Comparison of ENCODE assay signal across 9 cellular contexts in genomic region chr1:228736844-228737415, GRCh38. TPM values are rescaled to one million over a fixed set of nuclear protein-coding genes. Genes with fewer than 3 reads are reported as not detected.
DNase-seq lines count a peak whose midpoint lies in the region; ATAC-seq and TF ChIP-seq lines count a peak whose summit lies in the region.
"Had no signal": no experiment of that assay in that cellular context is flagged by ENCODE, and none has a peak within 500 bp of the region (broad histone marks: within the 10 kb centered on the region; RNA-seq: fewer than 3 reads in every experiment).

No MANE protein-coding gene starts in this region.

- intact Hi-C loops in right lobe of liver (cut with DNase I) (loop anchor here in 1 of 2 donors (10.0 kb wide), 1 partner anchor 488 kb away; no protein-coding TSS in a partner anchor), stomach (cut with DNase I; ENCODE audit: low total_unique reads) (loop anchor here (10.0 kb wide), 1 partner anchor 488 kb away; no protein-coding TSS in a partner anchor)

- H3K9ac ChIP-seq in adipocyte (ENCODE audit: low read length): peak overlapping the region; percentile 85

- TF ChIP-seq EP300 in stomach (IDR thresholded peaks at IDR 0.05): no peak

- peaks cover 16% of the 10 kb centered on the region for H3K4me1 ChIP-seq in HEK293 (ENCODE audit: control insufficient read depth, insufficient read depth, low read length)
- H3K4me1 ChIP-seq in adipocyte (ENCODE audit: control insufficient read depth, insufficient read depth, low read length): peaks cover 37% of the 10 kb centered on the region
- H3K4me1 ChIP-seq in right lobe of liver: peaks cover 0 to 30% (median 13%) of the 10 kb centered on the region in 4 donors
- peaks cover 31 to 61% (median 46%) of the 10 kb centered on the region in 4 donors for H3K4me1 ChIP-seq in stomach

- H3K27ac ChIP-seq in HEK293 (ENCODE audit: extremely low read depth, low read depth, low read length) (peak overlapping the region; percentile 97), right lobe of liver (peak overlapping the region; percentile 98 to 100 (median 99)), stomach (peak overlapping the region; percentile 2 to 98 (median 95))

- H3K9me3 ChIP-seq in HEK293 (ENCODE audit: control insufficient read depth, insufficient read depth, low read depth, low read length): no peaks in the 10 kb centered on the region
- no peaks in the 10 kb centered on the region for H3K9me3 ChIP-seq in adipocyte (ENCODE audit: control insufficient read depth, low read length)
- H3K9me3 ChIP-seq in right lobe of liver: no peaks in the 10 kb centered on the region
- no peaks in the 10 kb centered on the region for H3K9me3 ChIP-seq in stomach

- CTCF ChIA-PET in HEK293 (lab: Yijun Ruan, JAX): interaction anchor here (0.7 to 4.1 kb wide), 11 partner anchors 11 to 822 kb away, joined by 3 to 50 read pairs (median 4); partner anchors contain the start of gene ABCB10

- TF ChIP-seq POLR2A in right lobe of liver (IDR thresholded peaks at IDR 0.05) (no peak), stomach (IDR thresholded peaks at IDR 0.05) (no peak)

- no peak for ATAC-seq in right lobe of liver
- ATAC-seq in HG03139 (IDR thresholded peaks at IDR 0.05; ENCODE audit: unreplicated experiment): no peak
- no peak for ATAC-seq in GM18909 (IDR thresholded peaks at IDR 0.05; ENCODE audit: poor library complexity, unreplicated experiment)

- TF ChIP-seq CTCF in HEK293 (tag by site-specific recombination; IDR thresholded peaks at IDR 0.05): no peak
- no peak for TF ChIP-seq CTCF in right lobe of liver (IDR thresholded peaks at IDR 0.05)
- no peak for TF ChIP-seq CTCF in stomach (IDR thresholded peaks at IDR 0.05)

- H3K4me3 ChIP-seq in HEK293 (ENCODE audit: low read depth, low read length): peak overlapping the region; percentile 84
- peak overlapping the region; percentile 88 for H3K4me3 ChIP-seq in adipocyte (ENCODE audit: low read length)
- peak overlapping the region; percentile 83 to 85 (median 85) for H3K4me3 ChIP-seq in right lobe of liver
- H3K4me3 ChIP-seq in stomach: peak overlapping the region; percentile 73 to 94 (median 74)

- 16% methylated on average over 4 of the region's 4 CpGs for WGBS in right lobe of liver (ENCODE audit: insufficient coverage, low coverage, low lambda C conversion rate, missing lambda C conversion rate)
- 17 to 35% (median 23%) methylated on average over 4 of the region's 4 CpGs for WGBS in stomach, 5 donors

- H3K36me3 ChIP-seq in HEK293 (ENCODE audit: control insufficient read depth in 2 of 2, insufficient read depth in 1 of 2, low read length in 2 of 2) (peaks cover 22 to 38% of the 10 kb centered on the region in 2 experiments), adipocyte (ENCODE audit: control insufficient read depth, insufficient read depth, low read length, severe bottlenecking) (no peaks in the 10 kb centered on the region), right lobe of liver (peaks cover 0 to 15% (median 0%) of the 10 kb centered on the region in 4 donors), stomach (peaks cover 3 to 36% (median 27%) of the 10 kb centered on the region in 4 donors)

- H3K27me3 ChIP-seq in adipocyte (replicated peaks; ENCODE audit: control insufficient read depth, insufficient read depth, low read length) (peaks cover 9% of the 10 kb centered on the region), right lobe of liver (no peaks in the 10 kb centered on the region), stomach (no peaks in the 10 kb centered on the region)

- POLR2A ChIA-PET in HEK293 (lab: Yijun Ruan, JAX): interaction anchor here (1.7 kb wide), 2 partner anchors 485 to 491 kb away, joined by 5 to 7 read pairs; no protein-coding TSS in a partner anchor

- DNase-seq in adipocyte (ENCODE audit: low read depth) (no peak), right lobe of liver (no peak), stomach (no peak), iPS-NIHi11 (ENCODE audit: low spot score) (no peak), DMS79 treated with DMSO at 0.1 percent for 48 hours (lab: John Stamatoyannopoulos, UW) (no peak)
- DNase-seq: GF-D8 had no signal

TF ChIP-seq in HEK293, 187 proteins besides CTCF, POLR2A, EP300 and RAD21:
- TF ChIP-seq ZNF2 (tag by site-specific recombination; IDR thresholded peaks at IDR 0.05) (no peak), ZBTB48 (tag by site-specific recombination; IDR thresholded peaks at IDR 0.05) (peak; percentile 80), ZNF792 (tag by site-specific recombination; IDR thresholded peaks at IDR 0.05) (no peak), ZNF670 (tag by site-specific recombination; IDR thresholded peaks at IDR 0.05; ENCODE audit: low read depth) (no peak), ZNF292 (tag by site-specific recombination; IDR thresholded peaks at IDR 0.05; ENCODE audit: borderline replicate concordance, low read depth) (no peak), TRIM28 (IDR thresholded peaks at IDR 0.05; ENCODE audit: borderline replicate concordance, low read length) (no peak), ZNF596 (tag by site-specific recombination; IDR thresholded peaks at IDR 0.05) (no peak), FEZF1 (tag by site-specific recombination; IDR thresholded peaks at IDR 0.05) (peak; percentile 38; the same call in 1 of the 2 replicates), ZBTB49 (tag by site-specific recombination; IDR thresholded peaks at IDR 0.05; ENCODE audit: low read depth) (no peak), ZFP69B (tag by site-specific recombination; IDR thresholded peaks at IDR 0.05) (peak; percentile 78), ZNF10 (tag by site-specific recombination; IDR thresholded peaks at IDR 0.05) (no peak), ZNF600 (tag by site-specific recombination; IDR thresholded peaks at IDR 0.05) (no peak), ZNF132 (tag by site-specific recombination; IDR thresholded peaks at IDR 0.05; ENCODE audit: borderline replicate concordance) (no peak)
- TF ChIP-seq, protein P1, sequence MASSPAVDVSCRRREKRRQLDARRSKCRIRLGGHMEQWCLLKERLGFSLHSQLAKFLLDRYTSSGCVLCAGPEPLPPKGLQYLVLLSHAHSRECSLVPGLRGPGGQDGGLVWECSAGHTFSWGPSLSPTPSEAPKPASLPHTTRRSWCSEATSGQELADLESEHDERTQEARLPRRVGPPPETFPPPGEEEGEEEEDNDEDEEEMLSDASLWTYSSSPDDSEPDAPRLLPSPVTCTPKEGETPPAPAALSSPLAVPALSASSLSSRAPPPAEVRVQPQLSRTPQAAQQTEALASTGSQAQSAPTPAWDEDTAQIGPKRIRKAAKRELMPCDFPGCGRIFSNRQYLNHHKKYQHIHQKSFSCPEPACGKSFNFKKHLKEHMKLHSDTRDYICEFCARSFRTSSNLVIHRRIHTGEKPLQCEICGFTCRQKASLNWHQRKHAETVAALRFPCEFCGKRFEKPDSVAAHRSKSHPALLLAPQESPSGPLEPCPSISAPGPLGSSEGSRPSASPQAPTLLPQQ (tag by site-specific recombination; IDR thresholded peaks at IDR 0.05): peak; percentile 91
- TF ChIP-seq, protein P2, sequence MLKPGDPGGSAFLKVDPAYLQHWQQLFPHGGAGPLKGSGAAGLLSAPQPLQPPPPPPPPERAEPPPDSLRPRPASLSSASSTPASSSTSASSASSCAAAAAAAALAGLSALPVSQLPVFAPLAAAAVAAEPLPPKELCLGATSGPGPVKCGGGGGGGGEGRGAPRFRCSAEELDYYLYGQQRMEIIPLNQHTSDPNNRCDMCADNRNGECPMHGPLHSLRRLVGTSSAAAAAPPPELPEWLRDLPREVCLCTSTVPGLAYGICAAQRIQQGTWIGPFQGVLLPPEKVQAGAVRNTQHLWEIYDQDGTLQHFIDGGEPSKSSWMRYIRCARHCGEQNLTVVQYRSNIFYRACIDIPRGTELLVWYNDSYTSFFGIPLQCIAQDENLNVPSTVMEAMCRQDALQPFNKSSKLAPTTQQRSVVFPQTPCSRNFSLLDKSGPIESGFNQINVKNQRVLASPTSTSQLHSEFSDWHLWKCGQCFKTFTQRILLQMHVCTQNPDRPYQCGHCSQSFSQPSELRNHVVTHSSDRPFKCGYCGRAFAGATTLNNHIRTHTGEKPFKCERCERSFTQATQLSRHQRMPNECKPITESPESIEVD (tag by site-specific recombination; IDR thresholded peaks at IDR 0.05): 0 out of 2 replicates have a peak, but pooled peaks have one; percentile 13
- TF ChIP-seq, protein P3, sequence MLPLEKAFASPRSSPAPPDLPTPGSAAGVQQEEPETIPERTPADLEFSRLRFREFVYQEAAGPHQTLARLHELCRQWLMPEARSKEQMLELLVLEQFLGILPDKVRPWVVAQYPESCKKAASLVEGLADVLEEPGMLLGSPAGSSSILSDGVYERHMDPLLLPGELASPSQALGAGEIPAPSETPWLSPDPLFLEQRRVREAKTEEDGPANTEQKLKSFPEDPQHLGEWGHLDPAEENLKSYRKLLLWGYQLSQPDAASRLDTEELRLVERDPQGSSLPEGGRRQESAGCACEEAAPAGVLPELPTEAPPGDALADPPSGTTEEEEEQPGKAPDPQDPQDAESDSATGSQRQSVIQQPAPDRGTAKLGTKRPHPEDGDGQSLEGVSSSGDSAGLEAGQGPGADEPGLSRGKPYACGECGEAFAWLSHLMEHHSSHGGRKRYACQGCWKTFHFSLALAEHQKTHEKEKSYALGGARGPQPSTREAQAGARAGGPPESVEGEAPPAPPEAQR (tag by site-specific recombination; IDR thresholded peaks at IDR 0.05): no peak

RNA-seq across cellular contexts. Expression of gene RHOU, which starts 1.7 kb away (rescaled TPM):
- total RNA-seq in right lobe of liver (10 to 100 TPM; 16.6 to 22.2 (median 19.6) TPM), stomach (10 to 100 TPM in 4 of 5 donors, 1 to 10 TPM in 1; 1.2 to 75.5 (median 30.0) TPM)
- polyA plus RNA-seq in stomach: 10 to 100 TPM; 15.5 to 35.6 (median 16.9) TPM
